8 cellular contexts compared by ENCODE assay signal in genomic region chr11:66418168-66418985, GRCh38. TPM values are rescaled to one million over a fixed set of nuclear protein-coding genes. Genes with fewer than 3 reads are reported as not detected.
DNase-seq lines count a peak whose midpoint lies in the region; ATAC-seq lines count a peak whose summit lies in the region.

No MANE protein-coding gene starts in this region.

- peaks cover 6 to 11% (median 9%) of the 10 kb centered on the region in 3 donors for H3K4me1 Mint-ChIP-seq in T-cell

- CTCF ChIA-PET in T-cell (lab: Charles Lee), result interaction anchor here in 1 of 2 donors (0.6 to 1.1 kb wide), 2 partner anchors 20 to 260 kb away, joined by 3 read pairs; partner anchors contain the start of gene MRPL11

- intact Hi-C loops in left cardiac atrium (cut with DNase I), result no loop called here

- H3K4me3 Mint-ChIP-seq in T-cell, result no peak overlapping the region

- peak in 3 of 4 experiments; percentile 40 to 52 (median 45) for ATAC-seq in T-cell (replicated peaks in 1 of 4)
- peak; percentile 91 to 94 for ATAC-seq in left cardiac atrium
- ATAC-seq in HG03039 (IDR thresholded peaks at IDR 0.05; ENCODE audit: unreplicated experiment), result no peak
- no peak for ATAC-seq in GM21526 (IDR thresholded peaks at IDR 0.05; ENCODE audit: low FRiP score, unreplicated experiment)

- POLR2A ChIA-PET in T-cell (lab: Charles Lee), result no interaction called here

- H3K27me3 Mint-ChIP-seq in T-cell, result peaks cover 51 to 57% of the 10 kb centered on the region in 2 donors

- DNase-seq in GM03348 (ENCODE audit: low spot score) (peak; percentile 95), NAMALWA (ENCODE audit: low spot score) (peak; percentile 72), T-cell (peak in 23 of 34 experiments; percentile 7 to 56 (median 38)), amniotic epithelial cell (ENCODE audit: low read depth) (peak; percentile 90), left cardiac atrium (peak; percentile 83), retina (peak; percentile 52)

- peak overlapping the region in 1 of 2 donors; percentile 49 for H3K27ac Mint-ChIP-seq in T-cell

- H3K9me3 Mint-ChIP-seq in T-cell, result peaks cover 0 to 11% (median 0%) of the 10 kb centered on the region in 3 donors

- no peaks in the 10 kb centered on the region for H3K36me3 Mint-ChIP-seq in T-cell

RNA-seq across cellular contexts. Expression of gene NPAS4, which starts 2.5 kb away (rescaled TPM):
- total RNA-seq in T-cell (not detected), left cardiac atrium (under 1 TPM; 0.18 to 0.68 TPM)

RNA-seq across cellular contexts. Expression of gene MRPL11, which starts 20.3 kb away (rescaled TPM):
- 10 to 100 TPM; 23.5 to 29.4 (median 27.2) TPM for total RNA-seq in T-cell
- total RNA-seq in left cardiac atrium, result 10 to 100 TPM; 43.1 to 47.0 TPM

RNA-seq across cellular contexts. Expression of gene SLC29A2, which starts 46.8 kb away (rescaled TPM):
- 10 to 100 TPM in 3 of 5 donors, 1 to 10 TPM in 2; 8.5 to 14.7 (median 14.4) TPM for total RNA-seq in T-cell
- total RNA-seq in left cardiac atrium, result 10 to 100 TPM; 15.1 to 16.6 TPM

RNA-seq across cellular contexts. Expression of gene PELI3, which starts 48.3 kb away (rescaled TPM):
- total RNA-seq in T-cell (10 to 100 TPM; 12.9 to 22.0 (median 13.8) TPM), left cardiac atrium (10 to 100 TPM in 1 of 2 donors, 1 to 10 TPM in 1; 9.1 to 11.0 TPM)

Comparison
In these comparisons a context has a peak if more than half of its experiments do, and no peak if none do; other contexts are left out.
1. DNase-seq: peak in every context shown above with its lines; median percentile 95 in GM03348; 90 in amniotic epithelial cell; 83 in left cardiac atrium; 72 in NAMALWA; 52 in retina; 38 in T-cell.
2. ATAC-seq: peak in T-cell (3 of 4) and left cardiac atrium (2 of 2); none in HG03039 (single experiment) and GM21526 (single experiment).